ENCODE assay signal across 10 cellular contexts in the genomic region with DNA sequence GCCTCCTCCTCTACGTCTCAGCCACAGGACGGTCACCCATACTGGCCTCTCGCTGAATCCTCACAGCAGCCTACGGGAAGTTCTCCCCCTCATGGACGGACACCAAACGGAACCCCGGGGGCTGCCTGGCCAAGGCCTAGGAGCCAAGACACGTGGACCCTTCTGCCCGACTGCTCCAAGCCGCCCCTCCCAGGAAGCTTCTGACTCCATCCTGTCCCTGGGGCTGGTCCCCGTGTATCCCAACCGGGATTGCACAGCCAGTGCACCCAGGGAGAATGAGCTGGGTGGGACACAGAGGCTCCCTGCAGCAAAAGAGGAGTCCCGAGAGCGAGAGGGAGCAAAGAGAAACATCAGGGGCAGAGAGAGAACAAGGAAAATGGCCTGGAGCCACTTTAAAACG. TPM values are rescaled to one million over a fixed set of nuclear protein-coding genes. Genes with fewer than 3 reads are reported as not detected.
DNase-seq lines count a peak whose midpoint lies in the region; ATAC-seq, FAIRE-seq and TF ChIP-seq lines count a peak whose summit lies in the region.
"Had no signal": no experiment of that assay in that cellular context is flagged by ENCODE, and none has a peak within 500 bp of the region (broad histone marks: within the 10 kb centered on the region; RNA-seq: fewer than 3 reads in every experiment).

No MANE protein-coding gene starts in this region.

- peak overlapping the region; percentile 99 for H3K27ac Mint-ChIP-seq in activated CD8-positive, alpha-beta memory T cell treated with anti-CD3 and anti-CD28 coated beads, Interleukin-2, amount 10 ng/mL, durations not matched to agents 7 days and 5 days
- peak overlapping the region; percentile 98 for H3K27ac Mint-ChIP-seq in activated B cell treated with CpG ODN at 0.5 μM for 24 hours
- H3K27ac Mint-ChIP-seq: nephron progenitor cell had no signal

- no peaks in the 10 kb centered on the region for H3K9me3 ChIP-seq in kidney (ENCODE audit: control insufficient read depth in 1 of 2, low read length in 2 of 2)
- H3K9me3 ChIP-seq in thymus (ENCODE audit: control insufficient read depth) = no peaks in the 10 kb centered on the region

- in situ Hi-C loops in G401 (cut with HindIII; ENCODE audit: low sequenced_read_pairs) = no loop called here

- no peaks in the 10 kb centered on the region for H3K27me3 Mint-ChIP-seq in activated CD8-positive, alpha-beta memory T cell treated with anti-CD3 and anti-CD28 coated beads, Interleukin-2, amount 10 ng/mL, durations not matched to agents 7 days and 5 days
- H3K27me3 Mint-ChIP-seq in activated B cell treated with CpG ODN at 0.5 μM for 24 hours = no peaks in the 10 kb centered on the region

- H3K9ac ChIP-seq in kidney (ENCODE audit: low read length in 2 of 2) = peak overlapping the region in 1 of 2 donors; percentile 15
- H3K9ac ChIP-seq: KMS-11 had no signal

- H3K4me3 Mint-ChIP-seq in activated CD8-positive, alpha-beta memory T cell treated with anti-CD3 and anti-CD28 coated beads, Interleukin-2, amount 10 ng/mL, durations not matched to agents 7 days and 5 days = peak overlapping the region; percentile 99
- H3K4me3 Mint-ChIP-seq in activated B cell treated with CpG ODN at 0.5 μM for 24 hours = peak overlapping the region; percentile 98
- H3K4me3 Mint-ChIP-seq: nephron progenitor cell had no signal

- H3K4me1 ChIP-seq in kidney (ENCODE audit: control insufficient read depth in 1 of 2, insufficient read depth in 1 of 2, low read depth in 1 of 2, low read length in 2 of 2) (peaks cover 0 to 7% of the 10 kb centered on the region in 2 donors), thymus (ENCODE audit: control insufficient read depth, insufficient read depth, low read length) (peaks cover 27% of the 10 kb centered on the region)

- H3K4me3 ChIP-seq in kidney (ENCODE audit: low read length in 2 of 2) (no peak overlapping the region), thymus (ENCODE audit: low read length) (peak overlapping the region; percentile 75)

- peaks cover 56% of the 10 kb centered on the region for H3K36me3 Mint-ChIP-seq in activated CD8-positive, alpha-beta memory T cell treated with anti-CD3 and anti-CD28 coated beads, Interleukin-2, amount 10 ng/mL, durations not matched to agents 7 days and 5 days
- peaks cover 20% of the 10 kb centered on the region for H3K36me3 Mint-ChIP-seq in activated B cell treated with CpG ODN at 0.5 μM for 24 hours (ENCODE audit: low read depth)

- no peaks in the 10 kb centered on the region for H3K36me3 ChIP-seq in kidney (ENCODE audit: control insufficient read depth in 1 of 2, insufficient read depth in 2 of 2, low read length in 2 of 2)
- H3K36me3 ChIP-seq in thymus (ENCODE audit: control insufficient read depth, insufficient read depth) = no peaks in the 10 kb centered on the region

- TF ChIP-seq CTCF in activated B cell treated with CpG ODN at 0.5 μM for 24 hours (IDR thresholded peaks at IDR 0.05) (no peak), kidney (IDR thresholded peaks at IDR 0.05; ENCODE audit: borderline replicate concordance, extremely low read depth, insufficient read depth) (no peak)

- 31% methylated on average over 15 of the region's 15 CpGs for WGBS in thymus

- no peak for FAIRE-seq in kidney (lab: Jason Lieb, UNC)

- POLR2A ChIA-PET in activated B cell treated with CpG ODN at 0.5 μM for 24 hours (lab: Charles Lee) = interaction anchor here (1.0 to 17.5 kb wide), 4 partner anchors 18 to 100 kb away, joined by 5 to 593 read pairs (median 20); no protein-coding TSS in a partner anchor

- intact Hi-C loops in activated B cell treated with CpG ODN at 0.5 μM for 24 hours (cut with micrococcal nuclease) (loop anchor here (10.0 kb wide), 1 partner anchor 452 kb away; no protein-coding TSS in a partner anchor), kidney (cut with DNase I) (no loop called here)

- ATAC-seq in activated CD8-positive, alpha-beta memory T cell treated with anti-CD3 and anti-CD28 coated beads, Interleukin-2, amount 10 ng/mL, durations not matched to agents 7 days and 5 days = no peak
- ATAC-seq in activated B cell treated with CpG ODN at 0.5 μM for 24 hours (ENCODE audit: low read depth) (no peak), GM18498 (IDR thresholded peaks at IDR 0.05; ENCODE audit: unreplicated experiment) (no peak)

- peaks cover 36% of the 10 kb centered on the region for H3K4me1 Mint-ChIP-seq in activated CD8-positive, alpha-beta memory T cell treated with anti-CD3 and anti-CD28 coated beads, Interleukin-2, amount 10 ng/mL, durations not matched to agents 7 days and 5 days
- peaks cover 64% of the 10 kb centered on the region for H3K4me1 Mint-ChIP-seq in activated B cell treated with CpG ODN at 0.5 μM for 24 hours

- DNase-seq in activated CD8-positive, alpha-beta memory T cell treated with anti-CD3 and anti-CD28 coated beads, Interleukin-2, amount 10 ng/mL, durations not matched to agents 7 days and 5 days = peak; percentile 64
- no peak for DNase-seq in activated CD8-positive, alpha-beta memory T cell treated with anti-CD3 and anti-CD28 coated beads, Interleukin-2, amount 50 U/mL, for 4 hours
- DNase-seq in activated B cell treated with CpG ODN at 0.5 μM for 24 hours (no peak), kidney (peak; percentile 69), G401 (ENCODE audit: low spot score) (no peak), mucosa of gallbladder (ENCODE audit: low spot score) (no peak)
- DNase-seq: nephron progenitor cell had no signal

- CTCF ChIA-PET in activated CD8-positive, alpha-beta memory T cell treated with anti-CD3 and anti-CD28 coated beads, Interleukin-2, amount 10 ng/mL, durations not matched to agents 7 days and 5 days (lab: Charles Lee) = interaction anchor here (1.2 to 11.9 kb wide), 4 partner anchors 10 to 95 kb away, joined by 3 to 177 read pairs (median 10); no protein-coding TSS in a partner anchor
- CTCF ChIA-PET in activated B cell treated with CpG ODN at 0.5 μM for 24 hours (lab: Charles Lee) = interaction anchor here (2.1 kb wide), 1 partner anchor 95 kb away, joined by 6 read pairs; no protein-coding TSS in a partner anchor

- H3K27me3 ChIP-seq in thymus (ENCODE audit: control insufficient read depth, insufficient read depth) = no peaks in the 10 kb centered on the region

- no peaks in the 10 kb centered on the region for H3K9me3 Mint-ChIP-seq in activated CD8-positive, alpha-beta memory T cell treated with anti-CD3 and anti-CD28 coated beads, Interleukin-2, amount 10 ng/mL, durations not matched to agents 7 days and 5 days (ENCODE audit: low read depth)
- no peaks in the 10 kb centered on the region for H3K9me3 Mint-ChIP-seq in activated B cell treated with CpG ODN at 0.5 μM for 24 hours
- H3K9me3 Mint-ChIP-seq: nephron progenitor cell had no signal

- H3K27ac ChIP-seq in kidney (ENCODE audit: low read depth in 2 of 2, low read length in 2 of 2) (peak overlapping the region; percentile 49 to 61), thymus (ENCODE audit: low read depth) (peak overlapping the region; percentile 83)
- H3K27ac ChIP-seq: KMS-11 had no signal

RNA-seq across cellular contexts. Expression of a gene that starts 3.2 kb away (rescaled TPM):
- 10 to 100 TPM; 76.8 to 80.0 TPM for total RNA-seq in activated CD8-positive, alpha-beta memory T cell treated with anti-CD3 and anti-CD28 coated beads, Interleukin-2, amount 10 ng/mL, durations not matched to agents 7 days and 5 days
- 20.6 and 22.9 TPM in 2 replicates for total RNA-seq in activated B cell treated with CpG ODN at 0.5 μM for 24 hours
- total RNA-seq in kidney = 6.1 TPM
- polyA plus RNA-seq in kidney (ENCODE audit: insufficient read depth, low read depth, low replicate concordance) = 1.6 TPM
- polyA plus RNA-seq in thymus = 28.2 TPM
- 4.4 and 7.4 TPM in 2 replicates for total RNA-seq in G401 (2014; rRNA removed; shearing (Covaris generic))
- total RNA-seq in mucosa of gallbladder = 7.5 TPM

RNA-seq across cellular contexts. Expression of a gene that starts 16.4 kb away (rescaled TPM):
- not detected for total RNA-seq in activated CD8-positive, alpha-beta memory T cell treated with anti-CD3 and anti-CD28 coated beads, Interleukin-2, amount 10 ng/mL, durations not matched to agents 7 days and 5 days
- 0.39 and 0.53 TPM in 2 replicates for total RNA-seq in activated B cell treated with CpG ODN at 0.5 μM for 24 hours
- total RNA-seq in kidney = 4.0 TPM
- polyA plus RNA-seq in kidney (ENCODE audit: insufficient read depth, low read depth, low replicate concordance) = 5.5 TPM
- polyA plus RNA-seq in thymus = 0.96 TPM
- total RNA-seq in G401 (2014; rRNA removed; shearing (Covaris generic)) = 6.4 and 8.2 TPM in 2 replicates
- total RNA-seq in mucosa of gallbladder = 7.2 TPM

Comparison
In these comparisons a context has a peak if more than half of its experiments do, and no peak if none do; other contexts are left out.
1. DNase-seq: peak in activated CD8-positive, alpha-beta memory T cell treated with anti-CD3 and anti-CD28 coated beads, Interleukin-2, amount 10 ng/mL, durations not matched to agents 7 days and 5 days (single experiment) and kidney (single experiment); none in activated CD8-positive, alpha-beta memory T cell treated with anti-CD3 and anti-CD28 coated beads, Interleukin-2, amount 50 U/mL, for 4 hours (single experiment), activated B cell treated with CpG ODN at 0.5 μM for 24 hours (single experiment), G401 (single experiment) and mucosa of gallbladder (single experiment).